In the genomic region with DNA sequence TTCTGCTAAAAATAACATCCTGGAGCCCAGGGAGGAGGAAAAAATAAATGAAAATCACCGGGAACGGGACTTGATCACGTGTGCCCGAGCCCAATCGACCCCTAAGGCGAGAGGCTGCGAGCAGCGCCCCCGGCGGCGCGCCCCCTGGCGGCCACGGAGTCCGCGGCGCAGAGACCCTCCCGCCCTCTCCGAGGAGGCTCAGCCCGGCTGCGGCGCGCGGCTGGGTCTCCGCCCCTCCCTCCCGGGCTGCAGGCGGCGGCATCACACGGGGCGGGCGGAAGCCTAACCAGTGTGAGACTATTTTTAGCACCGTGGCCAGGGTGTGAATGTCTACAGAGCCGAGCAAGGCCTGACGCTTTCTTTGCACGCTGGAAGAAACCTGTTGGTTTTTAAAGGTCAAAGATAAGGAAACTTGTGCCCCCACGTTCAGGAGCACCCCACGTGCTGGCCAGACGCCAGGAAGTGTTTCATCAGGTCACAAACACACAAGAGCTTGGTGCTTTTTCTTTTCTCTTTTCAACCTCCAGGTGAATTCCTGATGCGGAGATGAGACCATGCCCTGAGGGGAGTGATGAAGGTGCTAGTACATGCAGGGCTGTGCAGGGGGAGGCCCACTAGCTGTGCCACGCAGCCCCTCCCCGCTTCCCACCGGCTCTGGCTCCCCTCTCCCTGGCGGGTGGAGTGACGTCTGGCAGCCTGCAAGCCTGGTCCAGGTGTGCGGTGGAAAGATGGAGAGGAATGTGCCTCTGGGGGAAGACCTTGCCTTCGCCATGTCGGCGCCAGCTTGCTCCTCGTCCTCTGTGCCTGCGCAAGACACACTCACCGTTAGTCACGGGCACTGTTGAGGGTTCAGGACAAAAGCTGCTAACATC, we compare ENCODE assay signal across 8 cellular contexts. TPM values are rescaled to one million over a fixed set of nuclear protein-coding genes. Genes with fewer than 3 reads are reported as not detected.
DNase-seq lines count a peak whose midpoint lies in the region; ATAC-seq and TF ChIP-seq lines count a peak whose summit lies in the region.

No MANE protein-coding gene starts in this region.

- H3K27ac ChIP-seq in RWPE2 (ENCODE audit: poor library complexity, severe bottlenecking): peak overlapping the region; percentile 67
- no peak overlapping the region for H3K27ac ChIP-seq in neuronal stem cell (replicated peaks; ENCODE audit: low read length)

- WGBS in neuronal stem cell (ENCODE audit: extremely low coverage in 2 of 2, insufficient read length in 2 of 2, insufficient replicate concordance in 1 of 2), 2 donors: no CpG with 5 or more reads among the region's 52 CpGs

- no peak overlapping the region for H2BK120ac ChIP-seq in neuronal stem cell (ENCODE audit: low read depth, low read length)

- H3K27me3 ChIP-seq in RWPE2 (ENCODE audit: insufficient read depth, poor library complexity, severe bottlenecking) (no peaks in the 10 kb centered on the region), neuronal stem cell (ENCODE audit: control insufficient read depth in 3 of 3, insufficient read depth in 3 of 3, low read depth in 1 of 3, low read length in 3 of 3) (peaks cover 0 to 2% (median 0%) of the 10 kb centered on the region in 3 experiments)

- no peak overlapping the region for H2BK5ac ChIP-seq in neuronal stem cell (ENCODE audit: low read length)

- TF ChIP-seq CTCF in RWPE2 (IDR thresholded peaks at IDR 0.05; ENCODE audit: poor library complexity, severe bottlenecking) (peak; percentile 97), fibroblast of villous mesenchyme (IDR thresholded peaks at IDR 0.05; ENCODE audit: insufficient read depth, low read depth, low read length) (peak; percentile 78)

- peak overlapping the region; percentile 28 for H2AK5ac ChIP-seq in neuronal stem cell (ENCODE audit: low read depth, low read length)

- H2BK12ac ChIP-seq in neuronal stem cell (ENCODE audit: low read length): peak overlapping the region; percentile 11

- peak overlapping the region; percentile 84 for H3K18ac ChIP-seq in neuronal stem cell (ENCODE audit: low read length)

- H3K4me1 ChIP-seq in RWPE2 (ENCODE audit: insufficient read depth, poor library complexity, severe bottlenecking) (peaks cover 27% of the 10 kb centered on the region), neuronal stem cell (ENCODE audit: control insufficient read depth in 2 of 2, insufficient read depth in 1 of 2, low read depth in 1 of 2, low read length in 2 of 2) (peaks cover 25 to 29% of the 10 kb centered on the region in 2 donors)

- H3K4ac ChIP-seq in neuronal stem cell (ENCODE audit: low read length): peak overlapping the region; percentile 53

- DNase-seq in GM03348 (ENCODE audit: low spot score) (peak; percentile 96), HCEC 1CT (peak; percentile 71), M059J (ENCODE audit: low read depth) (peak; percentile 83), RWPE2 (ENCODE audit: low spot score) (peak; percentile 91), fibroblast of villous mesenchyme (ENCODE audit: low read depth) (peak; percentile 83), neuronal stem cell (ENCODE audit: low spot score) (peak; percentile 79), stromal cell of bone marrow (ENCODE audit: low read depth) (peak; percentile 61)
- DNase-seq in activated effector memory CD4-positive, alpha-beta T cell treated with anti-CD3 and anti-CD28 coated beads, Interleukin-2, amount 50 U/mL, for 16 hours: peak; percentile 97

- H3K4me3 ChIP-seq in RWPE2 (ENCODE audit: severe bottlenecking): no peak overlapping the region
- H3K4me3 ChIP-seq in fibroblast of villous mesenchyme (ENCODE audit: low read depth, low read length): peak overlapping the region; percentile 16
- peak overlapping the region in 1 of 2 donors; percentile 23 for H3K4me3 ChIP-seq in neuronal stem cell (ENCODE audit: low read length in 2 of 2)

- H3K9me3 ChIP-seq in RWPE2 (ENCODE audit: severe bottlenecking): no peaks in the 10 kb centered on the region
- peaks cover 0 to 16% of the 10 kb centered on the region in 2 donors for H3K9me3 ChIP-seq in neuronal stem cell (replicated peaks in 1 of 2; ENCODE audit: control insufficient read depth in 2 of 2, insufficient read depth in 1 of 2, low read depth in 1 of 2, low read length in 2 of 2)

- no peak overlapping the region for H4K8ac ChIP-seq in neuronal stem cell (ENCODE audit: low read depth, low read length)

- no peak overlapping the region for H4K91ac ChIP-seq in neuronal stem cell (ENCODE audit: low read depth, low read length, poor library complexity)

- no peak overlapping the region for H3K14ac ChIP-seq in neuronal stem cell (ENCODE audit: low read length)

- H2AFZ ChIP-seq in neuronal stem cell (ENCODE audit: low read length): peak overlapping the region; percentile 92

- H3K36me3 ChIP-seq in RWPE2 (ENCODE audit: low read depth): no peaks in the 10 kb centered on the region
- peaks cover 0 to 3% of the 10 kb centered on the region in 2 donors for H3K36me3 ChIP-seq in neuronal stem cell (replicated peaks in 1 of 2; ENCODE audit: control insufficient read depth in 2 of 2, insufficient read depth in 2 of 2, low read length in 2 of 2)

- ATAC-seq in RWPE2 (ENCODE audit: low read depth): peak; percentile 87

- H3K23ac ChIP-seq in neuronal stem cell (ENCODE audit: low read depth, low read length, poor library complexity): peak overlapping the region; percentile 32

- peak overlapping the region; percentile 71 for H3K9ac ChIP-seq in neuronal stem cell (ENCODE audit: low read depth, low read length, poor library complexity)

- H3K4me2 ChIP-seq in neuronal stem cell (ENCODE audit: insufficient read depth, low read length, poor library complexity, severe bottlenecking): peak overlapping the region; percentile 20

- H2BK15ac ChIP-seq in neuronal stem cell (ENCODE audit: low read length): peak overlapping the region; percentile 0

- H3K79me1 ChIP-seq in neuronal stem cell (ENCODE audit: low read depth, low read length): no peaks in the 10 kb centered on the region

RNA-seq across cellular contexts. Expression of a gene that starts 35.3 kb away (rescaled TPM):
- 2.2 and 3.9 TPM in 2 replicates for total RNA-seq in M059J (2014; rRNA removed; shearing (Covaris generic))
- total RNA-seq in fibroblast of villous mesenchyme: 11.7 and 14.2 TPM in 2 replicates
- polyA plus RNA-seq in neuronal stem cell (2013, experiment 1 of 2): 47.2 TPM
- polyA plus RNA-seq in neuronal stem cell (2013, experiment 2 of 2): 47.4 TPM
